Comparison of ENCODE assay signal across 8 cellular contexts in genomic region chr5:35202319-35203111, GRCh38. TPM values are rescaled to one million over a fixed set of nuclear protein-coding genes. Genes with fewer than 3 reads are reported as not detected.
A peak's percentile ranks its signal among the peaks of the same experiment; 100 is the strongest.
DNase-seq lines count a peak whose midpoint lies in the region; ATAC-seq and TF ChIP-seq lines count a peak whose summit lies in the region.

No MANE protein-coding gene starts in this region.

- H3K4me3 ChIP-seq in SJSA1 (no peak overlapping the region), coronary artery (no peak overlapping the region), mesenchymal stem cell (ENCODE audit: insufficient read depth in 1 of 2, low read depth in 1 of 2, low read length in 2 of 2) (no peak overlapping the region)

- no peak overlapping the region for H2AK5ac ChIP-seq in mesenchymal stem cell (ENCODE audit: low read length, severe bottlenecking)

- H3K4me1 ChIP-seq in SJSA1 (replicated peaks) (no peaks in the 10 kb centered on the region), mesenchymal stem cell (ENCODE audit: control insufficient read depth, insufficient read depth, low read depth, low read length) (peaks cover 5% of the 10 kb centered on the region)

- H3K36me3 ChIP-seq in SJSA1 = no peaks in the 10 kb centered on the region
- no peaks in the 10 kb centered on the region for H3K36me3 ChIP-seq in mesenchymal stem cell (ENCODE audit: control insufficient read depth in 1 of 2, insufficient read depth in 2 of 2, low read depth in 1 of 2, low read length in 2 of 2)

- H4K8ac ChIP-seq in mesenchymal stem cell (ENCODE audit: low read length) = no peak overlapping the region

- no peak overlapping the region for H3K4ac ChIP-seq in mesenchymal stem cell (ENCODE audit: low read depth in 1 of 2, low read length in 2 of 2)

- H2BK5ac ChIP-seq in mesenchymal stem cell (ENCODE audit: low read depth, low read length, poor library complexity, severe bottlenecking) = no peak overlapping the region

- H3K27ac ChIP-seq in C4-2B (no peak overlapping the region), SJSA1 (no peak overlapping the region), coronary artery (no peak overlapping the region), mesenchymal stem cell (ENCODE audit: low read length, poor library complexity, severe bottlenecking) (no peak overlapping the region)

- H2AFZ ChIP-seq in mesenchymal stem cell (ENCODE audit: low read depth, low read length) = no peak overlapping the region

- H2BK15ac ChIP-seq in mesenchymal stem cell (ENCODE audit: low read depth, poor library complexity, severe bottlenecking) = no peak overlapping the region

- H3K9me3 ChIP-seq in SJSA1 (replicated peaks) (no peaks in the 10 kb centered on the region), mesenchymal stem cell (ENCODE audit: control insufficient read depth, low read length) (no peaks in the 10 kb centered on the region)

- no peak overlapping the region for H3K9ac ChIP-seq in mesenchymal stem cell (ENCODE audit: low read length)

- WGBS in mesenchymal stem cell = 35% methylated on average over 5 of the region's 5 CpGs

- H3K79me1 ChIP-seq in mesenchymal stem cell (replicated peaks; ENCODE audit: low read length, poor library complexity, severe bottlenecking) = no peaks in the 10 kb centered on the region

- H3K4me2 ChIP-seq in mesenchymal stem cell (ENCODE audit: low read length, poor library complexity, severe bottlenecking) = no peak overlapping the region

- no peak overlapping the region for H3K18ac ChIP-seq in mesenchymal stem cell (ENCODE audit: low read depth in 1 of 2, low read length in 2 of 2)

- ATAC-seq in GM18517 (IDR thresholded peaks at IDR 0.05; ENCODE audit: unreplicated experiment) = peak; percentile 80
- peak; percentile 77 for ATAC-seq in HG03521 (IDR thresholded peaks at IDR 0.05; ENCODE audit: unreplicated experiment)

- no peak overlapping the region for H2BK12ac ChIP-seq in mesenchymal stem cell (ENCODE audit: low read length in 2 of 2)

- no peak overlapping the region for H3K23ac ChIP-seq in mesenchymal stem cell (ENCODE audit: low read length in 2 of 2)

- H3K27me3 ChIP-seq in SJSA1 (replicated peaks) (peaks cover 4% of the 10 kb centered on the region; the same call in 1 of the 2 replicates), mesenchymal stem cell (ENCODE audit: control insufficient read depth in 1 of 2, insufficient read depth in 1 of 2, low read length in 2 of 2) (peaks cover 0 to 4% of the 10 kb centered on the region in 2 experiments)

- H4K91ac ChIP-seq in mesenchymal stem cell (ENCODE audit: low read length) = no peak overlapping the region

- TF ChIP-seq CTCF in C4-2B (conservative IDR thresholded peaks at IDR 0.05) (peak; percentile 79), coronary artery (IDR thresholded peaks at IDR 0.05) (peak; percentile 11)

- H3K14ac ChIP-seq in mesenchymal stem cell (ENCODE audit: low read length in 2 of 2) = no peak overlapping the region

- DNase-seq in SJSA1 (ENCODE audit: low read depth in 1 of 2, low spot score in 2 of 2) (peak; percentile 19 to 58), coronary artery (ENCODE audit: low spot score) (no peak), mesenchymal stem cell (peak; percentile 60), GM19238 (ENCODE audit: insufficient read length, low spot score) (no peak), D341Med (ENCODE audit: low spot score) (no peak)

- no peak overlapping the region for H2BK120ac ChIP-seq in mesenchymal stem cell (ENCODE audit: low read depth, low read length)

RNA-seq across cellular contexts. Expression of gene PRLR, which starts 27.8 kb away (rescaled TPM):
- 0.05 TPM in 1 of 2 replicates, not detected in the other for total RNA-seq in SJSA1 (2014; rRNA removed; shearing (Covaris generic))
- polyA plus RNA-seq in mesenchymal stem cell (2013, experiment 1 of 2) = 0.07 TPM
- 0.10 TPM for polyA plus RNA-seq in mesenchymal stem cell (2013, experiment 2 of 2)

Comparison
In these comparisons a context has a peak if more than half of its experiments do, and no peak if none do; other contexts are left out.
1. DNase-seq: peak in SJSA1 (2 of 2) and mesenchymal stem cell (single experiment); none in coronary artery (single experiment), GM19238 (single experiment) and D341Med (single experiment).